Comparison of ENCODE assay signal across 10 cellular contexts in the genomic region with DNA sequence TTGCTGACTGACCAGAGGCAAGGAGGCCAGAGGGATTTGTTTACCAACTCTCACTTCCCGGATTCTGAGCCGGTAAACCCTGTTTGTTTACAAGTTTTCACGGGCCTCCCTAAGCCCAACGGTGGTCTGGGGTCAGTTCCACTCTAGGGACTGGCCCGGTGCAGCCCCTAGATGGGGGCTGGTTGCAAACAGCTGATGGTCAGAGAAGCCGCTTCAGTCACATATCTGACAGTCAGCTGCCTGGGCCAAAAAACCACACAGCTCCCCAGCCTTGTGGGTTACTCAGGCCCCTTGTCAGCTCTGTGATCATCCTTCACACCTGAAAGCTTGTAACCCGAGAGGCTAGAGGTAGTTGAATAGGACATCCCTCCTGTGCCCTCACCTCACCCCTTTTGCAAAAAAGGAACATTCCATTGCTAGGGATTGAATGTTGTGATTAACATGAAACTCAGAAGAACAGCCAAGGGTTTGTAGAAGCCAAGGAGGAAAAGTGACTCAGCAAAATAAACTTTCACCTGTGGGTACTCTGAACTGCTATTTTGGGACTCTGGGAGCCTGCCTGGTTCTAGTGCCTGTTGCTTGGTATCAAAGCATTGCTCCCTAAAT. TPM values are rescaled to one million over a fixed set of nuclear protein-coding genes. Genes with fewer than 3 reads are reported as not detected.
DNase-seq lines count a peak whose midpoint lies in the region; ATAC-seq, FAIRE-seq and TF ChIP-seq lines count a peak whose summit lies in the region.
"Had no signal": no experiment of that assay in that cellular context is flagged by ENCODE, and none has a peak within 500 bp of the region (broad histone marks: within the 10 kb centered on the region; RNA-seq: fewer than 3 reads in every experiment).

No MANE protein-coding gene starts in this region.

- H3K23ac ChIP-seq in neuronal stem cell (ENCODE audit: low read depth, low read length, poor library complexity), result no peak overlapping the region

- no peak overlapping the region for H2BK5ac ChIP-seq in neuronal stem cell (ENCODE audit: low read length)

- peak overlapping the region; percentile 81 for H3K4me2 ChIP-seq in HepG2 (ENCODE audit: low read depth, low read length)
- H3K4me2 ChIP-seq in neuronal stem cell (ENCODE audit: insufficient read depth, low read length, poor library complexity, severe bottlenecking), result no peak overlapping the region

- no peak overlapping the region for H4K8ac ChIP-seq in neuronal stem cell (ENCODE audit: low read depth, low read length)

- no peak overlapping the region for H2BK12ac ChIP-seq in neuronal stem cell (ENCODE audit: low read length)

- H3K9ac ChIP-seq in HepG2 (ENCODE audit: insufficient read depth, low read depth, low read length), result no peak overlapping the region
- no peak overlapping the region for H3K9ac ChIP-seq in neuronal stem cell (ENCODE audit: low read depth, low read length, poor library complexity)

- 6% methylated on average over 5 of the region's 7 CpGs for WGBS in HepG2 (ENCODE audit: low lambda C conversion rate)
- no CpG with 5 or more reads among the region's 7 CpGs for WGBS in neuronal stem cell (ENCODE audit: extremely low coverage in 2 of 2, insufficient read length in 2 of 2, insufficient replicate concordance in 1 of 2), 2 donors

- FAIRE-seq in bronchial epithelial cell (lab: Jason Lieb, UNC) (no peak), HepG2 (lab: Jason Lieb, UNC) (no peak)

- no peaks in the 10 kb centered on the region for H3K79me2 ChIP-seq in HepG2 (ENCODE audit: insufficient read depth, low read length)

- H2AK5ac ChIP-seq in neuronal stem cell (ENCODE audit: low read depth, low read length), result no peak overlapping the region

- no peak overlapping the region for H2BK15ac ChIP-seq in neuronal stem cell (ENCODE audit: low read length)

- in situ Hi-C loops in HepG2 (cut with HindIII; ENCODE audit: extremely low pct_ligation_motif_present, low pct_unique_long_range_greater_than_20kb), result loop anchor here (25.0 kb wide), 1 partner anchor 405 kb away; the partner anchor contains the start of gene SKP1

- no peaks in the 10 kb centered on the region for H3K36me3 ChIP-seq in bronchial epithelial cell (ENCODE audit: control insufficient read depth, insufficient read depth, low read length)
- H3K36me3 ChIP-seq in HepG2 (replicated peaks in 1 of 2; ENCODE audit: control insufficient read depth in 1 of 2, insufficient read depth in 2 of 2, low read length in 2 of 2), result no peaks in the 10 kb centered on the region
- no peaks in the 10 kb centered on the region for H3K36me3 ChIP-seq in neuronal stem cell (replicated peaks in 1 of 2; ENCODE audit: control insufficient read depth in 2 of 2, insufficient read depth in 2 of 2, low read length in 2 of 2)
- H3K36me3 ChIP-seq: tibial artery had no signal

- H2AFZ ChIP-seq in HepG2 (ENCODE audit: low read length), result no peak overlapping the region
- H2AFZ ChIP-seq in neuronal stem cell (ENCODE audit: low read length), result no peak overlapping the region

- H3K4me3 ChIP-seq in bronchial epithelial cell (ENCODE audit: low read depth, low read length), result no peak overlapping the region
- peak overlapping the region; percentile 21 to 56 (median 26); a peak in 3 of 6 replicates for H3K4me3 ChIP-seq in HepG2 (replicated peaks in 1 of 3; ENCODE audit: insufficient read depth in 1 of 3, low read depth in 2 of 3, low read length in 3 of 3)
- no peak overlapping the region for H3K4me3 ChIP-seq in neuronal stem cell (ENCODE audit: low read length in 2 of 2)
- H3K4me3 ChIP-seq: tibial artery had no signal

- TF ChIP-seq POLR2A in HepG2 (IDR thresholded peaks at IDR 0.05; ENCODE audit: insufficient read depth in 1 of 2, low read depth in 2 of 2, low read length in 2 of 2), result no peak

- H3K9me3 ChIP-seq in HepG2 (ENCODE audit: low read length), result no peaks in the 10 kb centered on the region
- peaks cover 0 to 6% of the 10 kb centered on the region in 2 donors for H3K9me3 ChIP-seq in neuronal stem cell (replicated peaks in 1 of 2; ENCODE audit: control insufficient read depth in 2 of 2, insufficient read depth in 1 of 2, low read depth in 1 of 2, low read length in 2 of 2)
- H3K9me3 ChIP-seq: tibial artery had no signal

- H3K4me1 ChIP-seq in HepG2 (ENCODE audit: insufficient read depth, low read length), result peaks cover 69% of the 10 kb centered on the region
- H3K4me1 ChIP-seq in neuronal stem cell (ENCODE audit: control insufficient read depth in 2 of 2, insufficient read depth in 1 of 2, low read depth in 1 of 2, low read length in 2 of 2), result peaks cover 0 to 5% of the 10 kb centered on the region in 2 donors

- H3K4ac ChIP-seq in neuronal stem cell (ENCODE audit: low read length), result no peak overlapping the region

- H4K20me1 ChIP-seq in HepG2 (ENCODE audit: insufficient read depth, low read length), result no peaks in the 10 kb centered on the region

- TF ChIP-seq CTCF in bronchial epithelial cell (IDR thresholded peaks at IDR 0.05; ENCODE audit: insufficient read depth, low read length, severe bottlenecking) (no peak), HepG2 (CRISPR knock-in tag; IDR thresholded peaks at IDR 0.05) (no peak)

- TF ChIP-seq RAD21 in HepG2 (CRISPR knock-in tag; IDR thresholded peaks at IDR 0.05), result no peak

- peak; percentile 9 for DNase-seq in COLO668 (lab: John Stamatoyannopoulos, UW; ENCODE audit: unreplicated experiment)
- peak; percentile 53 for DNase-seq in HT1080 (ENCODE audit: low read depth)
- DNase-seq in bronchial epithelial cell (ENCODE audit: low read depth), result peak; percentile 77
- DNase-seq in HepG2 (ENCODE audit: low spot score), result no peak
- no peak for DNase-seq in amniotic stem cell (lab: John Stamatoyannopoulos, UW)
- no peak for DNase-seq in neuronal stem cell (ENCODE audit: low spot score)
- DNase-seq: CD8-positive, alpha-beta memory T cell; tibial artery had no signal

- H3K18ac ChIP-seq in neuronal stem cell (ENCODE audit: low read length), result no peak overlapping the region

- POLR2A ChIA-PET in HepG2 (lab: Yijun Ruan, JAX), result interaction anchor here (1.1 kb wide), 1 partner anchor 253 kb away, joined by 3 read pairs; the partner anchor contains the start of gene C5orf24

- no peak overlapping the region for H3K14ac ChIP-seq in neuronal stem cell (ENCODE audit: low read length)

- TF ChIP-seq EP300 in HepG2 (IDR thresholded peaks at IDR 0.05; ENCODE audit: low read depth in 2 of 2, low read length in 2 of 2) (no peak), HepG2 (CRISPR knock-in tag; IDR thresholded peaks at IDR 0.05; ENCODE audit: borderline replicate concordance) (no peak)

- H4K91ac ChIP-seq in neuronal stem cell (ENCODE audit: low read depth, low read length, poor library complexity), result no peak overlapping the region

- no peaks in the 10 kb centered on the region for H3K79me1 ChIP-seq in neuronal stem cell (ENCODE audit: low read depth, low read length)

- no TSS peak for BruUV-seq in HepG2 (replicated peaks; lab: Mats Ljungman, UMichigan)

- H2BK120ac ChIP-seq in neuronal stem cell (ENCODE audit: low read depth, low read length), result no peak overlapping the region

- intact Hi-C loops in HepG2 (cut with micrococcal nuclease; ENCODE audit: unreplicated experiment), result loop anchor here (5.0 kb wide), 1 partner anchor 70 kb away; no protein-coding TSS in a partner anchor

- CTCF ChIA-PET in HepG2 (lab: Yijun Ruan, JAX; ENCODE audit: low intra/inter-chr PET ratio, low total read pairs), result no interaction called here

- H3K27me3 ChIP-seq in bronchial epithelial cell (ENCODE audit: control insufficient read depth, insufficient read depth, low read length) (no peaks in the 10 kb centered on the region), HepG2 (ENCODE audit: control insufficient read depth in 1 of 2, insufficient read depth in 2 of 2, low read length in 2 of 2) (no peaks in the 10 kb centered on the region), neuronal stem cell (ENCODE audit: control insufficient read depth in 3 of 3, insufficient read depth in 3 of 3, low read depth in 1 of 3, low read length in 3 of 3) (peaks cover 0 to 21% (median 0%) of the 10 kb centered on the region in 3 experiments)
- H3K27me3 ChIP-seq: tibial artery had no signal

- ATAC-seq in HepG2 (peak; percentile 16), HG02571 (IDR thresholded peaks at IDR 0.05; ENCODE audit: unreplicated experiment) (no peak), HG03095 (IDR thresholded peaks at IDR 0.05; ENCODE audit: unreplicated experiment) (no peak)

- H3K27ac ChIP-seq in HepG2 (ENCODE audit: extremely low read length, insufficient read depth, low read length), result no peak overlapping the region
- no peak overlapping the region for H3K27ac ChIP-seq in neuronal stem cell (replicated peaks; ENCODE audit: low read length)

RNA-seq across cellular contexts. Expression of gene SAR1B, which starts 40.4 kb away (rescaled TPM):
- 41.9 and 49.5 TPM in 2 replicates for total RNA-seq in HT1080 (2014; rRNA removed; shearing (Covaris generic))
- polyA plus RNA-seq in HT1080 (2015; cell fraction: cytosol; rRNA removed), result 35.3 and 41.2 TPM in 2 replicates
- 30.1 and 32.5 TPM in 2 replicates for polyA plus RNA-seq in HT1080 (2015; cell fraction: nucleus; rRNA removed)
- total RNA-seq in bronchial epithelial cell (55.5 and 121 TPM in 2 replicates), HepG2 (2016; rRNA removed; fragmentation: Illumina TruSeq; extraction: Trizol) (73.0 and 99.7 TPM in 2 replicates)
- total RNA-seq in HepG2 (2016; cell fraction: cytosol; rRNA removed; fragmentation: Illumina TruSeq; extraction: Trizol; ENCODE audit: low read depth), result 19.0 and 26.0 TPM in 2 replicates
- total RNA-seq in HepG2 (2016; cell fraction: insoluble cytoplasmic fraction; rRNA removed; fragmentation: Illumina TruSeq; extraction: Trizol), result 71.3 and 99.4 TPM in 2 replicates
- 25.2 and 29.6 TPM in 2 replicates for total RNA-seq in HepG2 (2016; cell fraction: membrane; rRNA removed; fragmentation: Illumina TruSeq; extraction: Trizol)
- 76.4 and 91.6 TPM in 2 replicates for total RNA-seq in HepG2 (2016; cell fraction: nucleus; rRNA removed; fragmentation: Illumina TruSeq; extraction: Trizol)
- 33.2 and 43.0 TPM in 2 replicates for polyA plus RNA-seq in HepG2 (2011; rRNA removed)
- polyA plus RNA-seq in HepG2 (2011; cell fraction: cytosol; rRNA removed), result 14.1 and 24.4 TPM in 2 replicates
- 12.1 and 18.4 TPM in 2 replicates for polyA plus RNA-seq in HepG2 (2011; cell fraction: nucleus; rRNA removed)
- polyA plus RNA-seq in HepG2 (2012), result 46.5 and 59.9 TPM in 2 replicates
- polyA plus RNA-seq in HepG2 (2016; cell fraction: cytosol; fragmentation: Illumina TruSeq; extraction: Trizol; ENCODE audit: low read depth), result 11.2 and 12.4 TPM in 2 replicates
- polyA plus RNA-seq in HepG2 (2016; cell fraction: insoluble cytoplasmic fraction; fragmentation: Illumina TruSeq; extraction: Trizol; ENCODE audit: low read depth), result 43.4 and 51.8 TPM in 2 replicates
- 11.1 and 11.7 TPM in 2 replicates for polyA plus RNA-seq in HepG2 (2016; cell fraction: membrane; fragmentation: Illumina TruSeq; extraction: Trizol; ENCODE audit: low read depth)
- 92.7 and 95.6 TPM in 2 replicates for polyA plus RNA-seq in HepG2 (2016; cell fraction: nucleus; fragmentation: Illumina TruSeq; extraction: Trizol; ENCODE audit: insufficient read depth, low read depth)
- 25.6 and 32.4 TPM in 2 replicates for polyA minus RNA-seq in HepG2 (2011; rRNA and poly(A)+ RNA removed; ENCODE audit: low replicate concordance)
- 42.9 and 70.5 TPM in 2 replicates for polyA minus RNA-seq in HepG2 (2011; cell fraction: cytosol; rRNA and poly(A)+ RNA removed)
- 27.7 and 36.6 TPM in 2 replicates for polyA minus RNA-seq in HepG2 (2011; cell fraction: nucleus; rRNA and poly(A)+ RNA removed)
- polyA plus RNA-seq in neuronal stem cell (2013, experiment 1 of 2), result 12.5 TPM
- 12.4 TPM for polyA plus RNA-seq in neuronal stem cell (2013, experiment 2 of 2)

RNA-seq across cellular contexts. Expression of gene SEC24A, which starts 56.3 kb away (rescaled TPM):
- total RNA-seq in HT1080 (2014; rRNA removed; shearing (Covaris generic)), result 8.5 and 10.8 TPM in 2 replicates
- polyA plus RNA-seq in HT1080 (2015; cell fraction: cytosol; rRNA removed), result 18.4 and 24.0 TPM in 2 replicates
- polyA plus RNA-seq in HT1080 (2015; cell fraction: nucleus; rRNA removed), result 37.0 and 37.2 TPM in 2 replicates
- total RNA-seq in bronchial epithelial cell (9.9 and 10.8 TPM in 2 replicates), HepG2 (2016; rRNA removed; fragmentation: Illumina TruSeq; extraction: Trizol) (30.5 and 56.6 TPM in 2 replicates)
- total RNA-seq in HepG2 (2016; cell fraction: cytosol; rRNA removed; fragmentation: Illumina TruSeq; extraction: Trizol; ENCODE audit: low read depth), result 8.6 and 10.2 TPM in 2 replicates
- 28.5 and 53.5 TPM in 2 replicates for total RNA-seq in HepG2 (2016; cell fraction: insoluble cytoplasmic fraction; rRNA removed; fragmentation: Illumina TruSeq; extraction: Trizol)
- 15.9 and 16.9 TPM in 2 replicates for total RNA-seq in HepG2 (2016; cell fraction: membrane; rRNA removed; fragmentation: Illumina TruSeq; extraction: Trizol)
- 30.3 and 31.4 TPM in 2 replicates for total RNA-seq in HepG2 (2016; cell fraction: nucleus; rRNA removed; fragmentation: Illumina TruSeq; extraction: Trizol)
- 39.6 and 56.8 TPM in 2 replicates for polyA plus RNA-seq in HepG2 (2011; rRNA removed)
- 32.2 and 37.4 TPM in 2 replicates for polyA plus RNA-seq in HepG2 (2011; cell fraction: cytosol; rRNA removed)
- 22.5 and 25.0 TPM in 2 replicates for polyA plus RNA-seq in HepG2 (2011; cell fraction: nucleus; rRNA removed)
- polyA plus RNA-seq in HepG2 (2012), result 21.7 and 26.9 TPM in 2 replicates
- polyA plus RNA-seq in HepG2 (2016; cell fraction: cytosol; fragmentation: Illumina TruSeq; extraction: Trizol; ENCODE audit: low read depth), result 1.3 and 1.4 TPM in 2 replicates
- polyA plus RNA-seq in HepG2 (2016; cell fraction: insoluble cytoplasmic fraction; fragmentation: Illumina TruSeq; extraction: Trizol; ENCODE audit: low read depth), result 44.8 and 45.8 TPM in 2 replicates
- 4.6 and 6.1 TPM in 2 replicates for polyA plus RNA-seq in HepG2 (2016; cell fraction: membrane; fragmentation: Illumina TruSeq; extraction: Trizol; ENCODE audit: low read depth)
- polyA plus RNA-seq in HepG2 (2016; cell fraction: nucleus; fragmentation: Illumina TruSeq; extraction: Trizol; ENCODE audit: insufficient read depth, low read depth), result 26.6 and 29.0 TPM in 2 replicates
- polyA minus RNA-seq in HepG2 (2011; rRNA and poly(A)+ RNA removed; ENCODE audit: low replicate concordance), result 36.1 and 80.0 TPM in 2 replicates
- 51.2 and 62.4 TPM in 2 replicates for polyA minus RNA-seq in HepG2 (2011; cell fraction: cytosol; rRNA and poly(A)+ RNA removed)
- 61.9 and 65.6 TPM in 2 replicates for polyA minus RNA-seq in HepG2 (2011; cell fraction: nucleus; rRNA and poly(A)+ RNA removed)
- polyA plus RNA-seq in neuronal stem cell (2013, experiment 1 of 2), result 11.7 TPM
- 11.9 TPM for polyA plus RNA-seq in neuronal stem cell (2013, experiment 2 of 2)

Comparison
In these comparisons a context has a peak if more than half of its experiments do, and no peak if none do; other contexts are left out.
1. DNase-seq: peak in COLO668 (single experiment), HT1080 (single experiment) and bronchial epithelial cell (single experiment); none in HepG2 (single experiment), amniotic stem cell (single experiment) and neuronal stem cell (single experiment).
2. H3K4me3 ChIP-seq: peak in HepG2 (3 of 3); none in bronchial epithelial cell (single experiment) and neuronal stem cell (0 of 2).